In genomic region chr9:128193469-128194096, GRCh38 we compare ENCODE assay signal across 9 cellular contexts. TPM values are rescaled to one million over a fixed set of nuclear protein-coding genes. Genes with fewer than 3 reads are reported as not detected.
DNase-seq lines count a peak whose midpoint lies in the region; ATAC-seq, FAIRE-seq and TF ChIP-seq lines count a peak whose summit lies in the region.
"Had no signal": no experiment of that assay in that cellular context is flagged by ENCODE, and none has a peak within 500 bp of the region (broad histone marks: within the 10 kb centered on the region; RNA-seq: fewer than 3 reads in every experiment).

No MANE protein-coding gene starts in this region.

- H3K4me2 ChIP-seq in SK-N-SH (0 out of 2 replicates have a peak overlapping the region, but pooled peaks have one; percentile 89), keratinocyte (ENCODE audit: control insufficient read depth, extremely low read depth, insufficient read depth, low read depth, low read length) (peak overlapping the region; percentile 58)
- H3K4me2 ChIP-seq: hepatocyte had no signal

- H3K9me3 ChIP-seq in SK-N-SH (no peaks in the 10 kb centered on the region), adipocyte (ENCODE audit: control insufficient read depth, low read length) (no peaks in the 10 kb centered on the region), keratinocyte (ENCODE audit: control insufficient read depth, low read depth, low read length) (no peaks in the 10 kb centered on the region), suprapubic skin (no peaks in the 10 kb centered on the region)

- H3K9me2 ChIP-seq in SK-N-SH, result no peaks in the 10 kb centered on the region

- H4K20me1 ChIP-seq in SK-N-SH (ENCODE audit: insufficient read depth), result no peaks in the 10 kb centered on the region
- no peaks in the 10 kb centered on the region for H4K20me1 ChIP-seq in keratinocyte (ENCODE audit: control insufficient read depth, extremely low read depth, insufficient read depth, low read length)

- peak overlapping the region in 1 of 2 experiments; percentile 56; a peak in 1 of 4 replicates for H3K27ac ChIP-seq in SK-N-SH (ENCODE audit: low read depth in 2 of 2, low read length in 1 of 2)
- no peak overlapping the region for H3K27ac ChIP-seq in keratinocyte (ENCODE audit: control insufficient read depth, insufficient read depth, low read length)
- peak overlapping the region; percentile 94 for H3K27ac ChIP-seq in suprapubic skin
- H3K27ac ChIP-seq: hepatocyte had no signal

- FAIRE-seq in keratinocyte (lab: Jason Lieb, UNC), result no peak

- H3K36me3 ChIP-seq in SK-N-SH (replicated peaks in 1 of 2; ENCODE audit: control insufficient read depth in 1 of 2, insufficient read depth in 2 of 2, low read length in 1 of 2) (peaks cover 0 to 15% of the 10 kb centered on the region in 2 experiments), adipocyte (ENCODE audit: control insufficient read depth, insufficient read depth, low read length, severe bottlenecking) (peaks cover 6% of the 10 kb centered on the region), keratinocyte (ENCODE audit: control insufficient read depth in 2 of 2, extremely low read depth in 1 of 2, insufficient read depth in 2 of 2, low read length in 2 of 2) (peaks cover 6 to 7% of the 10 kb centered on the region in 2 experiments), suprapubic skin (peaks cover 8% of the 10 kb centered on the region)

- ATAC-seq in SK-N-SH treated with all-trans-retinoic acid at 6 μM for 48 hours, result no peak
- ATAC-seq in HG02938 (IDR thresholded peaks at IDR 0.05; ENCODE audit: unreplicated experiment), result no peak

- H3K4me1 ChIP-seq in SK-N-SH (ENCODE audit: control insufficient read depth in 1 of 2, insufficient read depth in 2 of 2, low read depth in 1 of 2, low read length in 1 of 2), result peaks cover 5 to 11% of the 10 kb centered on the region in 2 experiments; a peak in 2 of 4 replicates
- peaks cover 17% of the 10 kb centered on the region for H3K4me1 ChIP-seq in adipocyte (ENCODE audit: control insufficient read depth, insufficient read depth, low read length)
- H3K4me1 ChIP-seq in keratinocyte (ENCODE audit: control insufficient read depth, extremely low read depth, insufficient read depth, low read length), result peaks cover 9% of the 10 kb centered on the region
- peaks cover 36% of the 10 kb centered on the region for H3K4me1 ChIP-seq in suprapubic skin

- CTCF ChIA-PET in SK-N-SH (lab: Yijun Ruan, JAX), result interaction anchor here (0.6 to 2.4 kb wide), 22 partner anchors 10 to 227 kb away, joined by 3 to 10 read pairs (median 3); partner anchors contain the start of genes CERCAM, DNM1, GOLGA2 and SWI5

- H3K9me1 ChIP-seq in keratinocyte (ENCODE audit: control insufficient read depth, extremely low read depth, insufficient read depth, low read length), result no peaks in the 10 kb centered on the region

- H3F3A ChIP-seq in SK-N-SH (replicated peaks; ENCODE audit: insufficient read depth), result peaks cover 7% of the 10 kb centered on the region

- POLR2A ChIA-PET in SK-N-SH (lab: Yijun Ruan, JAX), result interaction anchor here (0.5 to 0.6 kb wide), 2 partner anchors 10 to 23 kb away, joined by 3 read pairs; no protein-coding TSS in a partner anchor

- H3K79me2 ChIP-seq in SK-N-SH (ENCODE audit: insufficient read depth) (peaks cover 24% of the 10 kb centered on the region), keratinocyte (ENCODE audit: control insufficient read depth, insufficient read depth, low read length) (peaks cover 13% of the 10 kb centered on the region)

- no peak for DNase-seq in SK-N-SH
- DNase-seq in adipocyte (ENCODE audit: low read depth), result no peak
- DNase-seq in keratinocyte (ENCODE audit: low read depth, low spot score), result no peak
- no peak for DNase-seq in suprapubic skin (ENCODE audit: low spot score in 2 of 2)
- DNase-seq in hepatic stellate cell (ENCODE audit: low spot score), result no peak
- DNase-seq in COLO829 (ENCODE audit: low spot score), result no peak

- no peak for TF ChIP-seq POLR2A in suprapubic skin (IDR thresholded peaks at IDR 0.05)

- TF ChIP-seq EP300 in SK-N-SH (IDR thresholded peaks at IDR 0.05; ENCODE audit: borderline replicate concordance in 1 of 2, low read depth in 1 of 2, low read length in 1 of 2), result no peak
- TF ChIP-seq EP300 in suprapubic skin (IDR thresholded peaks at IDR 0.05), result no peak

- TF ChIP-seq CTCF in SK-N-SH (IDR thresholded peaks at IDR 0.05) (no peak), keratinocyte (optimal IDR thresholded peaks at IDR 0.05 in 1 of 3, IDR thresholded peaks at IDR 0.05 in 1 of 3, conservative IDR thresholded peaks at IDR 0.05 in 1 of 3; ENCODE audit: extremely low read depth in 1 of 3, insufficient read depth in 2 of 3, low read length in 3 of 3) (no peak), suprapubic skin (IDR thresholded peaks at IDR 0.05) (no peak)

- no peak overlapping the region for H2AFZ ChIP-seq in SK-N-SH (ENCODE audit: low read depth)
- peak overlapping the region; percentile 80 for H2AFZ ChIP-seq in keratinocyte (ENCODE audit: control insufficient read depth, low read length)
- H2AFZ ChIP-seq: hepatocyte had no signal

- no peak for TF ChIP-seq RAD21 in SK-N-SH (IDR thresholded peaks at IDR 0.05; ENCODE audit: low read length)

- dilution Hi-C loops in keratinocyte (cut with MboI; ENCODE audit: extremely low pct_ligation_motif_present, low sequenced_read_pairs), result no loop called here

- no peak overlapping the region for H3K4me3 ChIP-seq in SK-N-SH (ENCODE audit: low read depth in 2 of 2, low read length in 1 of 2)
- peak overlapping the region; percentile 90 for H3K4me3 ChIP-seq in adipocyte (ENCODE audit: low read length)
- no peak overlapping the region for H3K4me3 ChIP-seq in keratinocyte (ENCODE audit: control insufficient read depth in 2 of 3, extremely low read depth in 1 of 3, insufficient read depth in 2 of 3, low read depth in 1 of 3, low read length in 3 of 3)
- no peak overlapping the region for H3K4me3 ChIP-seq in suprapubic skin
- H3K4me3 ChIP-seq: hepatocyte had no signal

- H3K9ac ChIP-seq in SK-N-SH (0 out of 2 replicates have a peak overlapping the region, but pooled peaks have one; percentile 14), adipocyte (ENCODE audit: low read length) (peak overlapping the region; percentile 34), keratinocyte (ENCODE audit: control insufficient read depth, extremely low read depth, insufficient read depth, low read length) (no peak overlapping the region)

- WGBS in SK-N-SH (ENCODE audit: low lambda C conversion rate), result 92% methylated on average over 14 of the region's 14 CpGs
- WGBS in suprapubic skin, result 67% methylated on average over 14 of the region's 14 CpGs

- H3K27me3 ChIP-seq in SK-N-SH (ENCODE audit: insufficient read depth) (no peaks in the 10 kb centered on the region), adipocyte (replicated peaks; ENCODE audit: control insufficient read depth, insufficient read depth, low read length) (no peaks in the 10 kb centered on the region), keratinocyte (ENCODE audit: control insufficient read depth, extremely low read depth, insufficient read depth, low read length) (no peaks in the 10 kb centered on the region), suprapubic skin (no peaks in the 10 kb centered on the region)
- H3K27me3 ChIP-seq: hepatocyte had no signal

RNA-seq across cellular contexts. Expression of gene CIZ1, which starts 2.2 kb away (rescaled TPM):
- polyA plus RNA-seq in SK-N-SH (2012; rRNA removed) (36.6 and 37.0 TPM in 2 replicates), keratinocyte (23.5 to 30.9 TPM (median 28.1 TPM) in 3 replicates)
- 21.4 and 22.4 TPM in 2 replicates for polyA plus RNA-seq in SK-N-SH (2012; cell fraction: cytosol; rRNA removed)
- polyA plus RNA-seq in SK-N-SH (2012; cell fraction: nucleus; rRNA removed), result 98.3 and 112 TPM in 2 replicates
- polyA plus RNA-seq in keratinocyte (2011; ENCODE audit: low read depth), result 102 TPM
- polyA plus RNA-seq in keratinocyte (2011; cell fraction: cytosol; rRNA removed), result 24.6 and 44.2 TPM in 2 replicates
- polyA plus RNA-seq in keratinocyte (2011; cell fraction: nucleus; rRNA removed), result 61.0 and 78.9 TPM in 2 replicates
- 68.4 and 90.5 TPM in 2 replicates for polyA plus RNA-seq in keratinocyte (2012; ENCODE audit: low replicate concordance)
- polyA minus RNA-seq in keratinocyte, result 47.5 to 170 TPM (median 51.2 TPM) in 3 replicates
- polyA minus RNA-seq in keratinocyte (2011; cell fraction: cytosol; rRNA and poly(A)+ RNA removed), result 52.4 TPM
- polyA minus RNA-seq in keratinocyte (2011; cell fraction: nucleus; rRNA and poly(A)+ RNA removed), result 21.5 and 21.9 TPM in 2 replicates
- total RNA-seq in suprapubic skin, result 100 to 1,000 TPM in 3 of 4 donors, 10 to 100 TPM in 1; 86.7 to 136 (median 115) TPM

RNA-seq across cellular contexts. Expression of gene DNM1, which starts 9.6 kb away (rescaled TPM):
- polyA plus RNA-seq in SK-N-SH (2012; rRNA removed) (31.0 and 35.7 TPM in 2 replicates), keratinocyte (0.25 to 0.34 TPM (median 0.31 TPM) in 3 replicates)
- 10.3 and 15.7 TPM in 2 replicates for polyA plus RNA-seq in SK-N-SH (2012; cell fraction: cytosol; rRNA removed)
- polyA plus RNA-seq in SK-N-SH (2012; cell fraction: nucleus; rRNA removed), result 167 and 203 TPM in 2 replicates
- polyA plus RNA-seq in keratinocyte (2011; ENCODE audit: low read depth), result 1.6 TPM
- 0.06 and 0.13 TPM in 2 replicates for polyA plus RNA-seq in keratinocyte (2011; cell fraction: cytosol; rRNA removed)
- polyA plus RNA-seq in keratinocyte (2011; cell fraction: nucleus; rRNA removed), result 1.1 and 2.1 TPM in 2 replicates
- polyA plus RNA-seq in keratinocyte (2012; ENCODE audit: low replicate concordance), result 0.60 and 1.5 TPM in 2 replicates
- polyA minus RNA-seq in keratinocyte, result 0.59 to 0.96 TPM (median 0.64 TPM) in 3 replicates
- 0.38 TPM for polyA minus RNA-seq in keratinocyte (2011; cell fraction: cytosol; rRNA and poly(A)+ RNA removed)
- 0.53 and 0.93 TPM in 2 replicates for polyA minus RNA-seq in keratinocyte (2011; cell fraction: nucleus; rRNA and poly(A)+ RNA removed)
- 10 to 100 TPM in 2 of 4 donors, 1 to 10 TPM in 2; 4.3 to 18.9 (median 10.1) TPM for total RNA-seq in suprapubic skin

RNA-seq across cellular contexts. Expression of gene BBLN, which starts 33.5 kb away (rescaled TPM):
- polyA plus RNA-seq in SK-N-SH (2012; rRNA removed), result 79.4 and 109 TPM in 2 replicates
- polyA plus RNA-seq in SK-N-SH (2012; cell fraction: cytosol; rRNA removed), result 53.9 and 87.3 TPM in 2 replicates
- polyA plus RNA-seq in SK-N-SH (2012; cell fraction: nucleus; rRNA removed), result 44.6 and 72.8 TPM in 2 replicates
- polyA plus RNA-seq in keratinocyte, result 35.9 to 89.0 TPM (median 50.9 TPM) in 3 replicates
- polyA plus RNA-seq in keratinocyte (2011; ENCODE audit: low read depth), result 10.4 TPM
- 52.8 and 158 TPM in 2 replicates for polyA plus RNA-seq in keratinocyte (2011; cell fraction: cytosol; rRNA removed)
- polyA plus RNA-seq in keratinocyte (2011; cell fraction: nucleus; rRNA removed), result 24.0 and 27.2 TPM in 2 replicates
- 69.5 and 195 TPM in 2 replicates for polyA plus RNA-seq in keratinocyte (2012; ENCODE audit: low replicate concordance)
- polyA minus RNA-seq in keratinocyte, result 8.2 to 24.0 TPM (median 11.0 TPM) in 3 replicates
- 158 TPM for polyA minus RNA-seq in keratinocyte (2011; cell fraction: cytosol; rRNA and poly(A)+ RNA removed)
- 15.7 and 17.5 TPM in 2 replicates for polyA minus RNA-seq in keratinocyte (2011; cell fraction: nucleus; rRNA and poly(A)+ RNA removed)
- 100 to 1,000 TPM; 157 to 345 (median 224) TPM for total RNA-seq in suprapubic skin

RNA-seq across cellular contexts. Expression of gene LCN2, which starts 44.3 kb away (rescaled TPM):
- polyA plus RNA-seq in SK-N-SH (2012; rRNA removed) (not detected in 2 replicates), keratinocyte (28.9 to 77.4 TPM (median 67.4 TPM) in 3 replicates)
- not detected in 2 replicates for polyA plus RNA-seq in SK-N-SH (2012; cell fraction: cytosol; rRNA removed)
- polyA plus RNA-seq in SK-N-SH (2012; cell fraction: nucleus; rRNA removed), result not detected in 2 replicates
- polyA plus RNA-seq in keratinocyte (2011; ENCODE audit: low read depth), result 191 TPM
- 131 and 203 TPM in 2 replicates for polyA plus RNA-seq in keratinocyte (2011; cell fraction: cytosol; rRNA removed)
- 209 and 300 TPM in 2 replicates for polyA plus RNA-seq in keratinocyte (2011; cell fraction: nucleus; rRNA removed)
- polyA plus RNA-seq in keratinocyte (2012; ENCODE audit: low replicate concordance), result 59.4 and 461 TPM in 2 replicates
- 24.6 to 108 TPM (median 50.3 TPM) in 3 replicates for polyA minus RNA-seq in keratinocyte
- polyA minus RNA-seq in keratinocyte (2011; cell fraction: cytosol; rRNA and poly(A)+ RNA removed), result 101 TPM
- 71.9 and 103 TPM in 2 replicates for polyA minus RNA-seq in keratinocyte (2011; cell fraction: nucleus; rRNA and poly(A)+ RNA removed)
- 10 to 100 TPM in 2 of 4 donors, 1 to 10 TPM in 2; 6.0 to 45.7 (median 22.3) TPM for total RNA-seq in suprapubic skin
